In genomic region chr10:104080762-104081161, GRCh38 we compare ENCODE assay signal across 1 cellular context.
TF ChIP-seq lines count a peak whose summit lies in the region.

No MANE protein-coding gene starts in this region.

TF ChIP-seq in WTC11, 78 proteins besides CTCF, POLR2A, EP300 and RAD21 (continued from another document):
- TF ChIP-seq ARID4B (CRISPR knock-in tag; IDR thresholded peaks at IDR 0.05; ENCODE audit: borderline replicate concordance) (no peak), EMX1 (CRISPR knock-in tag; IDR thresholded peaks at IDR 0.05) (no peak), ETV6 (CRISPR knock-in tag; IDR thresholded peaks at IDR 0.05) (no peak), ZNF121 (CRISPR knock-in tag; IDR thresholded peaks at IDR 0.05) (no peak)
